11 cellular contexts compared by ENCODE assay signal in genomic region chr7:108079291-108080057, GRCh38. TPM values are rescaled to one million over a fixed set of nuclear protein-coding genes. Genes with fewer than 3 reads are reported as not detected.
DNase-seq lines count a peak whose midpoint lies in the region; ATAC-seq and TF ChIP-seq lines count a peak whose summit lies in the region.
"Had no signal": no experiment of that assay in that cellular context is flagged by ENCODE, and none has a peak within 500 bp of the region (broad histone marks: within the 10 kb centered on the region; RNA-seq: fewer than 3 reads in every experiment).

No MANE protein-coding gene starts in this region.

- H3K27ac ChIP-seq in substantia nigra (ENCODE audit: low read depth, low read length, poor library complexity, severe bottlenecking), result no peak overlapping the region

- DNase-seq in DMS 273 treated with DMSO at 0.1 percent for 48 hours (lab: John Stamatoyannopoulos, UW) (peak; percentile 91), NCI-H69 (lab: John Stamatoyannopoulos, UW) (peak; percentile 71), epithelial cell of esophagus (ENCODE audit: low read depth) (peak; percentile 81), substantia nigra (lab: John Stamatoyannopoulos, UW) (no peak), NCI-H748 treated with DMSO at 0.1 percent for 48 hours (lab: John Stamatoyannopoulos, UW) (no peak), T-cell (no peak)
- no peak for DNase-seq in T-helper 2 cell treated with Interferon-gamma antibody and Interleukin-4, amounts not matched to agents 5 μg/mL and 100 μg/mL, for 36 hours (ENCODE audit: low spot score)
- DNase-seq: DMS79 treated with DMSO at 0.1 percent for 48 hours, kidney had no signal

- H3K9me3 Mint-ChIP-seq in nephron (peaks cover 8% of the 10 kb centered on the region), T-cell (peaks cover 6 to 8% (median 7%) of the 10 kb centered on the region in 3 donors)
- no peaks in the 10 kb centered on the region for H3K9me3 Mint-ChIP-seq in T-helper 2 cell treated with Interferon-gamma antibody and Interleukin-4, amounts not matched to agents 5 μg/mL and 100 μg/mL, for 36 hours

- H3K27ac Mint-ChIP-seq in nephron (peak overlapping the region; percentile 28 to 39 (median 29)), T-cell (no peak overlapping the region)
- H3K27ac Mint-ChIP-seq in T-helper 2 cell treated with Interferon-gamma antibody and Interleukin-4, amounts not matched to agents 5 μg/mL and 100 μg/mL, for 36 hours, result no peak overlapping the region
- H3K27ac Mint-ChIP-seq: stimulated activated memory B cell treated with anti-CD40 and anti-IgM and Interleukin-4, amounts not matched to agents 10 μg/mL and 1 μg/mL and 100 μg/mL, for 72 hours had no signal

- TF ChIP-seq CTCF in epithelial cell of esophagus (IDR thresholded peaks at IDR 0.05; ENCODE audit: insufficient read depth, low read depth, low read length, missing control alignments), result no peak
- TF ChIP-seq CTCF in nephron (IDR thresholded peaks at IDR 0.05; ENCODE audit: unreplicated experiment in 3 of 3), result no peak

- peaks cover 39% of the 10 kb centered on the region for H3K4me1 Mint-ChIP-seq in nephron
- no peaks in the 10 kb centered on the region for H3K4me1 Mint-ChIP-seq in T-helper 2 cell treated with Interferon-gamma antibody and Interleukin-4, amounts not matched to agents 5 μg/mL and 100 μg/mL, for 36 hours (ENCODE audit: low read depth)
- H3K4me1 Mint-ChIP-seq in T-cell, result no peaks in the 10 kb centered on the region
- H3K4me1 Mint-ChIP-seq: stimulated activated memory B cell treated with anti-CD40 and anti-IgM and Interleukin-4, amounts not matched to agents 10 μg/mL and 1 μg/mL and 100 μg/mL, for 72 hours had no signal

- peak overlapping the region in 1 of 3 experiments; percentile 4 for H3K4me3 Mint-ChIP-seq in nephron
- H3K4me3 Mint-ChIP-seq in T-helper 2 cell treated with Interferon-gamma antibody and Interleukin-4, amounts not matched to agents 5 μg/mL and 100 μg/mL, for 36 hours, result no peak overlapping the region
- H3K4me3 Mint-ChIP-seq in T-cell, result no peak overlapping the region
- H3K4me3 Mint-ChIP-seq: stimulated activated memory B cell treated with anti-CD40 and anti-IgM and Interleukin-4, amounts not matched to agents 10 μg/mL and 1 μg/mL and 100 μg/mL, for 72 hours had no signal

- no peak overlapping the region for H3K4me3 ChIP-seq in epithelial cell of esophagus (ENCODE audit: low read length)

- H3K36me3 Mint-ChIP-seq in nephron (ENCODE audit: low read depth), result peaks cover 6% of the 10 kb centered on the region
- H3K36me3 Mint-ChIP-seq in T-helper 2 cell treated with Interferon-gamma antibody and Interleukin-4, amounts not matched to agents 5 μg/mL and 100 μg/mL, for 36 hours (ENCODE audit: low read depth), result no peaks in the 10 kb centered on the region
- no peaks in the 10 kb centered on the region for H3K36me3 Mint-ChIP-seq in T-cell
- H3K36me3 Mint-ChIP-seq: stimulated activated memory B cell treated with anti-CD40 and anti-IgM and Interleukin-4, amounts not matched to agents 10 μg/mL and 1 μg/mL and 100 μg/mL, for 72 hours had no signal

- no peak for ATAC-seq in T-cell (replicated peaks in 1 of 4)
- ATAC-seq: stimulated activated memory B cell treated with anti-CD40 and anti-IgM and Interleukin-4, amounts not matched to agents 10 μg/mL and 1 μg/mL and 100 μg/mL, for 72 hours had no signal

- H3K27me3 Mint-ChIP-seq in nephron (ENCODE audit: low read depth) (no peaks in the 10 kb centered on the region), T-cell (no peaks in the 10 kb centered on the region)
- peaks cover 2% of the 10 kb centered on the region for H3K27me3 Mint-ChIP-seq in T-helper 2 cell treated with Interferon-gamma antibody and Interleukin-4, amounts not matched to agents 5 μg/mL and 100 μg/mL, for 36 hours (ENCODE audit: low read depth)
- H3K27me3 Mint-ChIP-seq: stimulated activated memory B cell treated with anti-CD40 and anti-IgM and Interleukin-4, amounts not matched to agents 10 μg/mL and 1 μg/mL and 100 μg/mL, for 72 hours had no signal

- POLR2A ChIA-PET in T-cell (lab: Charles Lee), result no interaction called here

- CTCF ChIA-PET in T-cell (lab: Charles Lee), result no interaction called here

RNA-seq across cellular contexts. Expression of gene LAMB4, which starts 50.7 kb away (rescaled TPM):
- total RNA-seq in T-cell, result under 1 TPM in 1 of 5 donors, not detected in 4; 0.18 TPM

Comparison
In these comparisons a context has a peak if more than half of its experiments do, and no peak if none do; other contexts are left out.
1. DNase-seq: peak in DMS 273 treated with DMSO at 0.1 percent for 48 hours (single experiment), NCI-H69 (single experiment) and epithelial cell of esophagus (single experiment); none in T-helper 2 cell treated with Interferon-gamma antibody and Interleukin-4, amounts not matched to agents 5 μg/mL and 100 μg/mL, for 36 hours (single experiment), substantia nigra (0 of 49), NCI-H748 treated with DMSO at 0.1 percent for 48 hours (single experiment) and T-cell (0 of 34).
2. H3K27ac Mint-ChIP-seq: peak in nephron (3 of 3); none in T-helper 2 cell treated with Interferon-gamma antibody and Interleukin-4, amounts not matched to agents 5 μg/mL and 100 μg/mL, for 36 hours (single experiment) and T-cell (0 of 2).